ENCODE assay signal across 13 cellular contexts in genomic region chr15:64850778-64851502, GRCh38. TPM values are rescaled to one million over a fixed set of nuclear protein-coding genes. Genes with fewer than 3 reads are reported as not detected.
DNase-seq lines count a peak whose midpoint lies in the region; ATAC-seq and TF ChIP-seq lines count a peak whose summit lies in the region.
"Had no signal": no experiment of that assay in that cellular context is flagged by ENCODE, and none has a peak within 500 bp of the region (broad histone marks: within the 10 kb centered on the region; RNA-seq: fewer than 3 reads in every experiment).

No MANE protein-coding gene starts in this region.

- CTCF ChIA-PET in SK-N-SH (lab: Yijun Ruan, JAX), result interaction anchor here (0.9 to 1.4 kb wide), 2 partner anchors 10 kb away, joined by 3 to 4 read pairs; no protein-coding TSS in a partner anchor

- TF ChIP-seq CTCF in SK-N-SH (IDR thresholded peaks at IDR 0.05), result no peak
- no peak for TF ChIP-seq CTCF in suprapubic skin (IDR thresholded peaks at IDR 0.05)

- H3K27me3 Mint-ChIP-seq in central memory CD8-positive, alpha-beta T cell, result no peaks in the 10 kb centered on the region
- H3K27me3 Mint-ChIP-seq: activated naive CD8-positive, alpha-beta T cell had no signal

- H3K4me1 ChIP-seq in SK-N-SH (ENCODE audit: control insufficient read depth in 1 of 2, insufficient read depth in 2 of 2, low read depth in 1 of 2, low read length in 1 of 2), result peaks cover 19 to 22% of the 10 kb centered on the region in 2 experiments; a peak in 2 of 4 replicates
- peaks cover 16 to 17% of the 10 kb centered on the region in 2 donors for H3K4me1 ChIP-seq in mucosa of rectum (ENCODE audit: control insufficient read depth in 2 of 2, insufficient read depth in 2 of 2, low read length in 2 of 2)
- H3K4me1 ChIP-seq in suprapubic skin, result peaks cover 81% of the 10 kb centered on the region

- peaks cover 7% of the 10 kb centered on the region for H3F3A ChIP-seq in SK-N-SH (replicated peaks; ENCODE audit: insufficient read depth)

- peaks cover 44% of the 10 kb centered on the region for H3K79me2 ChIP-seq in SK-N-SH (ENCODE audit: insufficient read depth)

- peaks cover 44% of the 10 kb centered on the region for H3K36me3 Mint-ChIP-seq in central memory CD8-positive, alpha-beta T cell (ENCODE audit: insufficient read depth)

- peak overlapping the region in 1 of 2 experiments; percentile 53; a peak in 1 of 4 replicates for H3K27ac ChIP-seq in SK-N-SH (ENCODE audit: low read depth in 2 of 2, low read length in 1 of 2)
- H3K27ac ChIP-seq in mucosa of rectum (ENCODE audit: low read depth in 2 of 2, low read length in 2 of 2), result peak overlapping the region; percentile 57 to 58
- H3K27ac ChIP-seq in suprapubic skin, result peak overlapping the region; percentile 59
- H3K27ac ChIP-seq in caudate nucleus (ENCODE audit: low read depth, low read length), result no peak overlapping the region

- H3K4me2 ChIP-seq in SK-N-SH, result 0 out of 2 replicates have a peak overlapping the region, but pooled peaks have one; percentile 4

- no peak for TF ChIP-seq EP300 in SK-N-SH (IDR thresholded peaks at IDR 0.05; ENCODE audit: borderline replicate concordance in 1 of 2, low read depth in 1 of 2, low read length in 1 of 2)
- TF ChIP-seq EP300 in suprapubic skin (IDR thresholded peaks at IDR 0.05), result no peak

- no peak for TF ChIP-seq POLR2A in suprapubic skin (IDR thresholded peaks at IDR 0.05)

- H3K4me3 ChIP-seq in SK-N-SH (ENCODE audit: low read depth in 2 of 2, low read length in 1 of 2), result no peak overlapping the region
- no peak overlapping the region for H3K4me3 ChIP-seq in mucosa of rectum (ENCODE audit: low read length in 2 of 2)
- no peak overlapping the region for H3K4me3 ChIP-seq in suprapubic skin

- ATAC-seq in SK-N-SH treated with all-trans-retinoic acid at 6 μM for 48 hours, result no peak; the same call in 2 of the 3 replicates
- no peak for ATAC-seq in central memory CD8-positive, alpha-beta T cell (replicated peaks; ENCODE audit: extremely low read depth, poor library complexity, severe bottlenecking)
- ATAC-seq in activated CD4-positive, CD25-positive, alpha-beta regulatory T cell treated with anti-CD3 and anti-CD28 coated beads, Interleukin-2, amount 50 U/mL, for 24 hours, result no peak

- H2AFZ ChIP-seq in SK-N-SH (ENCODE audit: low read depth), result no peak overlapping the region

- DNase-seq in SK-N-SH (no peak), suprapubic skin (ENCODE audit: low spot score in 2 of 2) (no peak), caudate nucleus (lab: John Stamatoyannopoulos, UW) (no peak), SW480 (ENCODE audit: low spot score) (no peak)
- no peak for DNase-seq in central memory CD8-positive, alpha-beta T cell (ENCODE audit: low spot score in 2 of 2)
- DNase-seq: 8988T; activated CD4-positive, alpha-beta T cell treated with anti-CD3 and anti-CD28 coated beads, Interleukin-2, amount 50 U/mL, for 1 hour; NCI-H526 treated with DMSO at 0.1 percent for 48 hours; stimulated activated CD4-positive, alpha-beta T cell treated with anti-CD3 and anti-CD28 coated beads, Interleukin-15, amount 100 ng/mL, for 24 hours had no signal

- H3K9ac ChIP-seq in SK-N-SH, result no peak overlapping the region
- no peak overlapping the region for H3K9ac ChIP-seq in mucosa of rectum (ENCODE audit: low read depth in 1 of 2, low read length in 2 of 2)

- H3K9me3 ChIP-seq in SK-N-SH (no peaks in the 10 kb centered on the region), mucosa of rectum (ENCODE audit: control insufficient read depth in 2 of 2, low read length in 2 of 2) (no peaks in the 10 kb centered on the region), suprapubic skin (no peaks in the 10 kb centered on the region)

- POLR2A ChIA-PET in SK-N-SH (lab: Yijun Ruan, JAX), result interaction anchor here (0.6 kb wide), 1 partner anchor 17 kb away, joined by 3 read pairs; no protein-coding TSS in a partner anchor

- peaks cover 0 to 3% of the 10 kb centered on the region in 2 experiments for H3K36me3 ChIP-seq in SK-N-SH (replicated peaks in 1 of 2; ENCODE audit: control insufficient read depth in 1 of 2, insufficient read depth in 2 of 2, low read length in 1 of 2)
- H3K36me3 ChIP-seq in mucosa of rectum (ENCODE audit: control insufficient read depth in 2 of 2, insufficient read depth in 2 of 2, low read length in 2 of 2), result peaks cover 5 to 18% of the 10 kb centered on the region in 2 donors
- peaks cover 30% of the 10 kb centered on the region for H3K36me3 ChIP-seq in suprapubic skin

- no peaks in the 10 kb centered on the region for H3K9me2 ChIP-seq in SK-N-SH

- peaks cover 68% of the 10 kb centered on the region for H3K4me1 Mint-ChIP-seq in central memory CD8-positive, alpha-beta T cell

- H4K20me1 ChIP-seq in SK-N-SH (ENCODE audit: insufficient read depth), result no peaks in the 10 kb centered on the region

- TF ChIP-seq RAD21 in SK-N-SH (IDR thresholded peaks at IDR 0.05; ENCODE audit: low read length), result no peak

- WGBS in SK-N-SH (ENCODE audit: low lambda C conversion rate), result 87% methylated on average over 4 of the region's 4 CpGs
- 52% methylated on average over 4 of the region's 4 CpGs for WGBS in suprapubic skin

- H3K4me3 Mint-ChIP-seq in central memory CD8-positive, alpha-beta T cell, result no peak overlapping the region
- H3K4me3 Mint-ChIP-seq: activated naive CD8-positive, alpha-beta T cell had no signal

- H3K27ac Mint-ChIP-seq in central memory CD8-positive, alpha-beta T cell (ENCODE audit: low read depth), result peak overlapping the region; percentile 38

- H3K27me3 ChIP-seq in SK-N-SH (ENCODE audit: insufficient read depth), result no peaks in the 10 kb centered on the region
- H3K27me3 ChIP-seq in mucosa of rectum (ENCODE audit: control insufficient read depth in 2 of 2, insufficient read depth in 2 of 2, low read length in 2 of 2), result no peaks in the 10 kb centered on the region
- no peaks in the 10 kb centered on the region for H3K27me3 ChIP-seq in suprapubic skin

- H3K9me3 Mint-ChIP-seq in central memory CD8-positive, alpha-beta T cell, result no peaks in the 10 kb centered on the region

TF ChIP-seq in SK-N-SH, 30 proteins besides CTCF, POLR2A, EP300 and RAD21:
- TF ChIP-seq GABPA (IDR thresholded peaks at IDR 0.05; ENCODE audit: low read depth) (no peak), GATA2 (CRISPR knock-in tag; IDR thresholded peaks at IDR 0.05) (no peak), SMC3 (IDR thresholded peaks at IDR 0.05; ENCODE audit: low read depth, low read length) (no peak), POLR2AphosphoS5 (IDR thresholded peaks at IDR 0.05; ENCODE audit: low read depth, low read length) (no peak), PBX3 (IDR thresholded peaks at IDR 0.05) (no peak), FOXJ3 (CRISPR knock-in tag; IDR thresholded peaks at IDR 0.05) (no peak), NFIC (IDR thresholded peaks at IDR 0.05; ENCODE audit: borderline replicate concordance) (no peak), JUND (IDR thresholded peaks at IDR 0.05) (no peak), TEAD4 (IDR thresholded peaks at IDR 0.05; ENCODE audit: borderline replicate concordance, insufficient read depth) (no peak)

TF ChIP-seq in SK-N-SH treated with all-trans-retinoic acid at 6 μM for 48 hours, 23 proteins besides CTCF, POLR2A, EP300 and RAD21:
- TF ChIP-seq PATZ1 (CRISPR knock-in tag; IDR thresholded peaks at IDR 0.05; ENCODE audit: borderline replicate concordance) (no peak), OSR1 (CRISPR knock-in tag; IDR thresholded peaks at IDR 0.05) (no peak), CSRNP3 (CRISPR knock-in tag; IDR thresholded peaks at IDR 0.05) (no peak), SNAI2 (CRISPR knock-in tag; IDR thresholded peaks at IDR 0.05) (no peak), GLIS3 (CRISPR knock-in tag; IDR thresholded peaks at IDR 0.05) (no peak), TCF4 (CRISPR knock-in tag; IDR thresholded peaks at IDR 0.05; ENCODE audit: borderline replicate concordance) (no peak), ZFP30 (CRISPR knock-in tag; IDR thresholded peaks at IDR 0.05) (no peak)

RNA-seq across cellular contexts. Expression of gene PLEKHO2, which starts 9.2 kb away (rescaled TPM):
- polyA plus RNA-seq in SK-N-SH (2012; rRNA removed), result 6.8 and 7.8 TPM in 2 replicates
- polyA plus RNA-seq in SK-N-SH (2012; cell fraction: cytosol; rRNA removed), result 3.5 and 4.5 TPM in 2 replicates
- polyA plus RNA-seq in SK-N-SH (2012; cell fraction: nucleus; rRNA removed), result 24.8 and 26.8 TPM in 2 replicates
- total RNA-seq in suprapubic skin, result 10 to 100 TPM in 1 of 4 donors, 1 to 10 TPM in 3; 6.7 to 13.8 (median 8.0) TPM

RNA-seq across cellular contexts. Expression of gene PIF1, which starts 25.5 kb away (rescaled TPM):
- 12.1 and 12.4 TPM in 2 replicates for polyA plus RNA-seq in SK-N-SH (2012; rRNA removed)
- polyA plus RNA-seq in SK-N-SH (2012; cell fraction: cytosol; rRNA removed), result 2.8 and 4.4 TPM in 2 replicates
- 54.8 and 80.5 TPM in 2 replicates for polyA plus RNA-seq in SK-N-SH (2012; cell fraction: nucleus; rRNA removed)
- 1 to 10 TPM in 3 of 4 donors, under 1 TPM in 1; 0.42 to 5.9 (median 1.5) TPM for total RNA-seq in suprapubic skin
